ENCODE assay signal across 9 cellular contexts in genomic region chr11:112355726-112356125, GRCh38.
DNase-seq lines count a peak whose midpoint lies in the region; ATAC-seq and TF ChIP-seq lines count a peak whose summit lies in the region.
"Had no signal": no experiment of that assay in that cellular context is flagged by ENCODE, and none has a peak within 500 bp of the region (broad histone marks: within the 10 kb centered on the region; RNA-seq: fewer than 3 reads in every experiment).

No MANE protein-coding gene starts in this region.

- in situ Hi-C loops in GM23248 (cut with MboI): no loop called here

- no peaks in the 10 kb centered on the region for H3F3A ChIP-seq in GM23248 (ENCODE audit: insufficient read depth)

- H3K4me1 Mint-ChIP-seq in natural killer cell: no peaks in the 10 kb centered on the region

- DNase-seq in GM23248 (peak; percentile 38), NCI-H69 (lab: John Stamatoyannopoulos, UW) (peak; percentile 71), fibroblast of gingiva (ENCODE audit: low read depth) (peak; percentile 11), NOMO-1 (lab: John Stamatoyannopoulos, UW; ENCODE audit: unreplicated experiment in 2 of 2) (no peak), GM19238 (ENCODE audit: insufficient read length, low spot score) (no peak), natural killer cell (no peak)

- H3K27me3 Mint-ChIP-seq in natural killer cell (ENCODE audit: low read depth in 2 of 2): no peaks in the 10 kb centered on the region

- H2AFZ ChIP-seq in ACC112 (ENCODE audit: low read length, unreplicated experiment) (peak overlapping the region; percentile 55), GM23248 (no peak overlapping the region)

- H3K4me3 Mint-ChIP-seq in natural killer cell: no peak overlapping the region

- ATAC-seq in GM18498 (IDR thresholded peaks at IDR 0.05; ENCODE audit: unreplicated experiment): no peak
- ATAC-seq in natural killer cell: no peak
- ATAC-seq: activated CD4-positive, CD25-positive, alpha-beta regulatory T cell treated with anti-CD3 and anti-CD28 coated beads, Interleukin-2, amount 50 U/mL, for 24 hours had no signal

- H3K4me1 ChIP-seq in ACC112 (ENCODE audit: control insufficient read depth, insufficient read depth, low read length, unreplicated experiment) (peaks cover 6% of the 10 kb centered on the region), GM23248 (ENCODE audit: insufficient read depth) (no peaks in the 10 kb centered on the region; the same call in 1 of the 2 replicates)

- TF ChIP-seq CTCF in natural killer cell (IDR thresholded peaks at IDR 0.05): no peak

- WGBS in GM23248 (ENCODE audit: low coverage in 1 of 2, low lambda C conversion rate in 2 of 2, missing lambda C conversion rate in 2 of 2), 2 experiments: 58 to 62% methylated on average over 4 of the region's 4 CpGs

- H3K4me2 ChIP-seq in GM23248 (ENCODE audit: unreplicated experiment): no peak overlapping the region

- no peaks in the 10 kb centered on the region for H3K9me2 ChIP-seq in GM23248 (ENCODE audit: insufficient read depth)

- no peaks in the 10 kb centered on the region for H3K36me3 Mint-ChIP-seq in natural killer cell

- H3K36me3 ChIP-seq in ACC112 (ENCODE audit: insufficient read depth, low read length): no peaks in the 10 kb centered on the region
- no peaks in the 10 kb centered on the region for H3K36me3 ChIP-seq in GM23248 (ENCODE audit: low read depth)

- H3K79me2 ChIP-seq in ACC112 (ENCODE audit: control insufficient read depth, insufficient read depth, low read length, unreplicated experiment) (no peaks in the 10 kb centered on the region), GM23248 (ENCODE audit: insufficient read depth) (no peaks in the 10 kb centered on the region)

- H3K27ac ChIP-seq in ACC112 (ENCODE audit: low read depth, low read length) (no peak overlapping the region), GM23248 (no peak overlapping the region)

- H3K9ac ChIP-seq in GM23248: no peak overlapping the region

- no peaks in the 10 kb centered on the region for H3K9me3 ChIP-seq in GM23248 (ENCODE audit: low read depth)

- no peaks in the 10 kb centered on the region for H3K9me3 Mint-ChIP-seq in natural killer cell

- H3K27me3 ChIP-seq in ACC112 (ENCODE audit: insufficient read depth, low read length) (no peaks in the 10 kb centered on the region), GM23248 (replicated peaks; ENCODE audit: insufficient read depth) (no peaks in the 10 kb centered on the region)

- intact Hi-C loops in natural killer cell (cut with micrococcal nuclease): no loop called here

- H3K4me3 ChIP-seq in ACC112 (ENCODE audit: low read depth, low read length) (no peak overlapping the region), GM23248 (no peak overlapping the region)

- H3K27ac Mint-ChIP-seq in natural killer cell: no peak overlapping the region

- H4K20me1 ChIP-seq in GM23248 (ENCODE audit: insufficient read depth): no peaks in the 10 kb centered on the region

Comparison
In these comparisons a context has a peak if more than half of its experiments do, and no peak if none do; other contexts are left out.
1. DNase-seq: peak in GM23248 (single experiment), NCI-H69 (single experiment) and fibroblast of gingiva (single experiment); none in NOMO-1 (0 of 2), GM19238 (single experiment) and natural killer cell (single experiment).